ENCODE assay signal across 10 cellular contexts in the genomic region with DNA sequence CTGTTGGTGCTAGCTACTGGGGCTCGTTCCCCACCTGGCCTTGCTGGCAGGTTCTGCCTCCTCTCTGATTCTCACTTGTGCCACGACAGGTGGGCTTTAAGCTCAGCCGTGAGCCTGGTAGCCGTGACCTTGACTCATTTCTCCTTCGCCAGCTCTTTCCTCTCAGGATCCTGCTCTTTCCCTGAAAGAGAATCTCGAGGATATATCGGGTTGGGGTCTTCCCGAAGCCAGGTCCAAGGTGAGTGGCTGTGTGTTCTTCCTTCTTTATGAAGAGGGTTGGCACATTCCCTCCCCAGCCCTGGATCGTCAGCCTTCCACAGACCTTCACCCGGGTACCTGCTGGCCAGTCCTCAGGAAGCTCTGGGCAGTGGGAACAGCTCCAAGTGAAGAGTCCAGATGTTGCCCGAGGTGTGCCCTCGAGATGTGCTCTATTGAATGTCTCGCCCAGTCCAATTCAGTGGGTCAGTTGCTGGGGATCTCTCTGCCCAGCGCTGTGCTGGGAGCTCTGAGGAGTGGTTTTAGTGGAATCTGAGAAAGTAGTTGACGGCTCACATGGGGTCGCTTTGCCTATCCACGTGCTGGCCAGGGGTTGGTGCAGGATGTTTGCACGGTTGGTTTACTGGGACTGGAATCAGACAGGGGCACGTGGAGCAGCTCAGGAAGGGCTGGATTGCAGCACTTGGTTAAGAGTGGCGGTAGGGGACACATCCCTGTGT. TPM values are rescaled to one million over a fixed set of nuclear protein-coding genes. Genes with fewer than 3 reads are reported as not detected.
A peak's percentile ranks its signal among the peaks of the same experiment; 100 is the strongest.
DNase-seq lines count a peak whose midpoint lies in the region; ATAC-seq and TF ChIP-seq lines count a peak whose summit lies in the region.
"Had no signal": no experiment of that assay in that cellular context is flagged by ENCODE, and none has a peak within 500 bp of the region (broad histone marks: within the 10 kb centered on the region; RNA-seq: fewer than 3 reads in every experiment).

No MANE protein-coding gene starts in this region.

- H3K4me3 Mint-ChIP-seq in activated CD4-positive, alpha-beta T cell treated with anti-CD3 and anti-CD28 coated beads, Interleukin-2, amount 10 ng/mL, durations not matched to agents 7 days and 5 days = peak overlapping the region; percentile 82
- H3K4me3 Mint-ChIP-seq in WTC11 (peak overlapping the region; percentile 87), glutamatergic neuron (ENCODE audit: unreplicated experiment) (peak overlapping the region; percentile 94)
- peak overlapping the region; percentile 91 for H3K4me3 Mint-ChIP-seq in stimulated activated naive B cell treated with anti-CD40 and anti-IgM and Interleukin-4, amounts not matched to agents 10 μg/mL and 1 μg/mL and 100 μg/mL, for 72 hours

- H3K27ac Mint-ChIP-seq in activated CD4-positive, alpha-beta T cell treated with anti-CD3 and anti-CD28 coated beads, Interleukin-2, amount 10 ng/mL, durations not matched to agents 7 days and 5 days = no peak overlapping the region
- H3K27ac Mint-ChIP-seq in WTC11 (0 out of 2 replicates have a peak overlapping the region, but pooled peaks have one; percentile 19), glutamatergic neuron (ENCODE audit: unreplicated experiment) (peak overlapping the region; percentile 83)
- no peak overlapping the region for H3K27ac Mint-ChIP-seq in stimulated activated naive B cell treated with anti-CD40 and anti-IgM and Interleukin-4, amounts not matched to agents 10 μg/mL and 1 μg/mL and 100 μg/mL, for 72 hours

- peaks cover 2% of the 10 kb centered on the region for H3K36me3 Mint-ChIP-seq in activated CD4-positive, alpha-beta T cell treated with anti-CD3 and anti-CD28 coated beads, Interleukin-2, amount 10 ng/mL, durations not matched to agents 7 days and 5 days (ENCODE audit: low read depth)
- peaks cover 20% of the 10 kb centered on the region for H3K36me3 Mint-ChIP-seq in WTC11
- no peaks in the 10 kb centered on the region for H3K36me3 Mint-ChIP-seq in glutamatergic neuron (ENCODE audit: unreplicated experiment)
- H3K36me3 Mint-ChIP-seq in stimulated activated naive B cell treated with anti-CD40 and anti-IgM and Interleukin-4, amounts not matched to agents 10 μg/mL and 1 μg/mL and 100 μg/mL, for 72 hours = peaks cover 6% of the 10 kb centered on the region in 2 donors

- TF ChIP-seq CTCF in WTC11 (IDR thresholded peaks at IDR 0.05) (no peak), glutamatergic neuron (IDR thresholded peaks at IDR 0.05; ENCODE audit: partially characterized antibody, unreplicated experiment) (no peak)

- no peak for DNase-seq in activated CD4-positive, alpha-beta T cell treated with anti-CD3 and anti-CD28 coated beads, Interleukin-2, amount 10 ng/mL, durations not matched to agents 7 days and 5 days
- no peak for DNase-seq in activated CD4-positive, alpha-beta T cell treated with anti-CD3 and anti-CD28 coated beads for 4 hours
- DNase-seq in WTC11 (ENCODE audit: low spot score) (no peak), glutamatergic neuron (no peak), T-helper 9 cell (no peak)
- DNase-seq in stimulated activated naive B cell treated with anti-CD40 and anti-IgM and Interleukin-4, amounts not matched to agents 10 μg/mL and 1 μg/mL and 100 μg/mL, for 72 hours = no peak
- DNase-seq in stimulated activated CD4-positive, alpha-beta T cell treated with anti-CD3 and anti-CD28 coated beads, Interleukin-4, amount 100 ng/mL, for 1 hour = no peak
- DNase-seq: foreskin keratinocyte; NK-92 treated with Interleukin-12 subunit alpha and Interleukin-12 subunit beta, amount 100 ng/mL, for 24 hours had no signal

- ATAC-seq in WTC11 (no peak), HG03439 (IDR thresholded peaks at IDR 0.05; ENCODE audit: unreplicated experiment) (no peak)
- ATAC-seq in stimulated activated naive B cell treated with anti-CD40 and anti-IgM and Interleukin-4, amounts not matched to agents 10 μg/mL and 1 μg/mL and 100 μg/mL, for 72 hours (replicated peaks) = no peak

- H3K27me3 Mint-ChIP-seq in activated CD4-positive, alpha-beta T cell treated with anti-CD3 and anti-CD28 coated beads, Interleukin-2, amount 10 ng/mL, durations not matched to agents 7 days and 5 days = no peaks in the 10 kb centered on the region
- H3K27me3 Mint-ChIP-seq in WTC11 (ENCODE audit: low read depth) (no peaks in the 10 kb centered on the region; the same call in none of the 2 replicates), glutamatergic neuron (ENCODE audit: unreplicated experiment) (peaks cover 10% of the 10 kb centered on the region)
- no peaks in the 10 kb centered on the region for H3K27me3 Mint-ChIP-seq in stimulated activated naive B cell treated with anti-CD40 and anti-IgM and Interleukin-4, amounts not matched to agents 10 μg/mL and 1 μg/mL and 100 μg/mL, for 72 hours

- CTCF ChIA-PET in activated CD4-positive, alpha-beta T cell treated with anti-CD3 and anti-CD28 coated beads, Interleukin-2, amount 10 ng/mL, durations not matched to agents 7 days and 5 days (lab: Charles Lee) = interaction anchor here (0.6 to 1.4 kb wide), 3 partner anchors 12 to 91 kb away, joined by 3 read pairs; no protein-coding TSS in a partner anchor
- CTCF ChIA-PET in WTC11 (lab: Charles Lee) = interaction anchor here (0.6 to 4.5 kb wide), 6 partner anchors 15 to 78 kb away, joined by 3 to 30 read pairs (median 4); a partner anchor contains a TSS

- POLR2A ChIA-PET in activated CD4-positive, alpha-beta T cell treated with anti-CD3 and anti-CD28 coated beads, Interleukin-2, amount 10 ng/mL, durations not matched to agents 7 days and 5 days (lab: Charles Lee) = no interaction called here
- POLR2A ChIA-PET in WTC11 (lab: Charles Lee) = no interaction called here

- H3K9me3 Mint-ChIP-seq in activated CD4-positive, alpha-beta T cell treated with anti-CD3 and anti-CD28 coated beads, Interleukin-2, amount 10 ng/mL, durations not matched to agents 7 days and 5 days = no peaks in the 10 kb centered on the region
- H3K9me3 Mint-ChIP-seq in WTC11 = no peaks in the 10 kb centered on the region
- peaks cover 5% of the 10 kb centered on the region for H3K9me3 Mint-ChIP-seq in glutamatergic neuron (ENCODE audit: unreplicated experiment)
- H3K9me3 Mint-ChIP-seq in stimulated activated naive B cell treated with anti-CD40 and anti-IgM and Interleukin-4, amounts not matched to agents 10 μg/mL and 1 μg/mL and 100 μg/mL, for 72 hours = no peaks in the 10 kb centered on the region

- peaks cover 32% of the 10 kb centered on the region for H3K4me1 Mint-ChIP-seq in activated CD4-positive, alpha-beta T cell treated with anti-CD3 and anti-CD28 coated beads, Interleukin-2, amount 10 ng/mL, durations not matched to agents 7 days and 5 days
- H3K4me1 Mint-ChIP-seq in WTC11 (peaks cover 39% of the 10 kb centered on the region), glutamatergic neuron (ENCODE audit: low read depth, unreplicated experiment) (peaks cover 24% of the 10 kb centered on the region)
- H3K4me1 Mint-ChIP-seq in stimulated activated naive B cell treated with anti-CD40 and anti-IgM and Interleukin-4, amounts not matched to agents 10 μg/mL and 1 μg/mL and 100 μg/mL, for 72 hours = peaks cover 26 to 39% of the 10 kb centered on the region in 2 donors

TF ChIP-seq in WTC11, 78 proteins besides CTCF, POLR2A, EP300 and RAD21:
- no peak for TF ChIP-seq RELA (CRISPR knock-in tag; IDR thresholded peaks at IDR 0.05; ENCODE audit: borderline replicate concordance)
- TF ChIP-seq NR3C1 (CRISPR knock-in tag; conservative IDR thresholded peaks at IDR 0.05; ENCODE audit: low read depth) = no peak
- no peak for TF ChIP-seq TCF7 (CRISPR knock-in tag; IDR thresholded peaks at IDR 0.05; ENCODE audit: low read depth)
- TF ChIP-seq, protein P1, sequence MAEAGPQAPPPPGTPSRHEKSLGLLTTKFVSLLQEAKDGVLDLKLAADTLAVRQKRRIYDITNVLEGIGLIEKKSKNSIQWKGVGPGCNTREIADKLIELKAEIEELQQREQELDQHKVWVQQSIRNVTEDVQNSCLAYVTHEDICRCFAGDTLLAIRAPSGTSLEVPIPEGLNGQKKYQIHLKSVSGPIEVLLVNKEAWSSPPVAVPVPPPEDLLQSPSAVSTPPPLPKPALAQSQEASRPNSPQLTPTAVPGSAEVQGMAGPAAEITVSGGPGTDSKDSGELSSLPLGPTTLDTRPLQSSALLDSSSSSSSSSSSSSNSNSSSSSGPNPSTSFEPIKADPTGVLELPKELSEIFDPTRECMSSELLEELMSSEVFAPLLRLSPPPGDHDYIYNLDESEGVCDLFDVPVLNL (CRISPR knock-in tag; IDR thresholded peaks at IDR 0.05; ENCODE audit: borderline replicate concordance, low read depth) = no peak
- TF ChIP-seq GABPB1 (CRISPR knock-in tag; IDR thresholded peaks at IDR 0.05) = no peak
- TF ChIP-seq FOXP1 (CRISPR knock-in tag; IDR thresholded peaks at IDR 0.05; ENCODE audit: borderline replicate concordance) = no peak
- TF ChIP-seq, protein P2, sequence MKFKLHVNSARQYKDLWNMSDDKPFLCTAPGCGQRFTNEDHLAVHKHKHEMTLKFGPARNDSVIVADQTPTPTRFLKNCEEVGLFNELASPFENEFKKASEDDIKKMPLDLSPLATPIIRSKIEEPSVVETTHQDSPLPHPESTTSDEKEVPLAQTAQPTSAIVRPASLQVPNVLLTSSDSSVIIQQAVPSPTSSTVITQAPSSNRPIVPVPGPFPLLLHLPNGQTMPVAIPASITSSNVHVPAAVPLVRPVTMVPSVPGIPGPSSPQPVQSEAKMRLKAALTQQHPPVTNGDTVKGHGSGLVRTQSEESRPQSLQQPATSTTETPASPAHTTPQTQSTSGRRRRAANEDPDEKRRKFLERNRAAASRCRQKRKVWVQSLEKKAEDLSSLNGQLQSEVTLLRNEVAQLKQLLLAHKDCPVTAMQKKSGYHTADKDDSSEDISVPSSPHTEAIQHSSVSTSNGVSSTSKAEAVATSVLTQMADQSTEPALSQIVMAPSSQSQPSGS (CRISPR knock-in tag; IDR thresholded peaks at IDR 0.05; ENCODE audit: borderline replicate concordance, low read depth) = no peak

RNA-seq across cellular contexts. Expression of a gene that starts 1.4 kb away (rescaled TPM):
- total RNA-seq in activated CD4-positive, alpha-beta T cell treated with anti-CD3 and anti-CD28 coated beads, Interleukin-2, amount 10 ng/mL, durations not matched to agents 7 days and 5 days = 10 to 100 TPM in 1 of 2 experiments, 1 to 10 TPM in 1; 8.6 to 11.1 TPM
- 56.5 to 62.8 TPM (median 61.7 TPM) in 3 replicates for total RNA-seq in WTC11 (2021)
- 50.3 TPM for total RNA-seq in glutamatergic neuron (ENCODE audit: unreplicated experiment)

RNA-seq across cellular contexts. Expression of a gene that starts 42.3 kb away (rescaled TPM):
- total RNA-seq in activated CD4-positive, alpha-beta T cell treated with anti-CD3 and anti-CD28 coated beads, Interleukin-2, amount 10 ng/mL, durations not matched to agents 7 days and 5 days = 1 to 10 TPM; 1.1 to 1.2 TPM
- total RNA-seq in WTC11 (2021) (17.4 to 26.3 TPM (median 17.5 TPM) in 3 replicates), glutamatergic neuron (ENCODE audit: unreplicated experiment) (3.4 TPM)

Comparison
In these comparisons a context has a peak if more than half of its experiments do, and no peak if none do; other contexts are left out.
1. H3K27ac Mint-ChIP-seq: peak in WTC11 (single experiment) and glutamatergic neuron (single experiment); none in activated CD4-positive, alpha-beta T cell treated with anti-CD3 and anti-CD28 coated beads, Interleukin-2, amount 10 ng/mL, durations not matched to agents 7 days and 5 days (single experiment) and stimulated activated naive B cell treated with anti-CD40 and anti-IgM and Interleukin-4, amounts not matched to agents 10 μg/mL and 1 μg/mL and 100 μg/mL, for 72 hours (single experiment).
2. Peak in every context shown above with its lines, with median percentiles within 50 percentile points of each other: H3K4me3 Mint-ChIP-seq.